ENCODE assay signal across 25 cellular contexts in genomic region chr14:78857974-78858373, GRCh38.
"Had no signal": no experiment of that assay in that cellular context is flagged by ENCODE, and none has a peak within 500 bp of the region (broad histone marks: within the 10 kb centered on the region; RNA-seq: fewer than 3 reads in every experiment).

No MANE protein-coding gene starts in this region.

- H3K4me3 ChIP-seq: coronary artery, dorsolateral prefrontal cortex had no signal

- H3K9me3 Mint-ChIP-seq: activated CD4-positive, alpha-beta T cell treated with anti-CD3 and anti-CD28 coated beads, Interleukin-2, amount 10 ng/mL, durations not matched to agents 7 days and 5 days; activated CD8-positive, alpha-beta T cell treated with anti-CD3 and anti-CD28 coated beads for 36 hours; activated T-cell treated with anti-CD3 and anti-CD28 coated beads, Interleukin-2, amount 50 U/mL, for 4 hours; activated T-helper 17 cell treated with anti-CD3 and anti-CD28 coated beads, Interleukin-2, amount 50 U/mL, for 72 hours; central memory CD8-positive, alpha-beta T cell; dendritic cell treated with granulocyte-macrophage colony-stimulating factor and Interleukin-4, amounts not matched to agents 40 ng/mL and 50 ng/mL, for 4 days; endodermal cell had no signal

- H3K4me3 Mint-ChIP-seq: activated CD4-positive, alpha-beta T cell treated with anti-CD3 and anti-CD28 coated beads, Interleukin-2, amount 10 ng/mL, durations not matched to agents 7 days and 5 days; activated CD8-positive, alpha-beta T cell treated with anti-CD3 and anti-CD28 coated beads for 36 hours; activated naive CD8-positive, alpha-beta T cell; activated T-cell treated with anti-CD3 and anti-CD28 coated beads, Interleukin-2, amount 50 U/mL, for 4 hours; activated T-helper 17 cell treated with anti-CD3 and anti-CD28 coated beads, Interleukin-2, amount 50 U/mL, for 72 hours; central memory CD8-positive, alpha-beta T cell; dendritic cell treated with granulocyte-macrophage colony-stimulating factor and Interleukin-4, amounts not matched to agents 40 ng/mL and 50 ng/mL, for 4 days had no signal

- DNase-seq: activated CD4-positive, alpha-beta T cell treated with anti-CD3 and anti-CD28 coated beads for 1 hour; activated CD4-positive, alpha-beta T cell treated with anti-CD3 and anti-CD28 coated beads for 4 hours; activated CD4-positive, alpha-beta T cell treated with anti-CD3 and anti-CD28 coated beads, Interleukin-2, amount 10 ng/mL, durations not matched to agents 7 days and 5 days; activated CD4-positive, alpha-beta T cell treated with anti-CD3 and anti-CD28 coated beads, Interleukin-2, amount 50 U/mL, for 4 hours; activated CD8-positive, alpha-beta memory T cell treated with anti-CD3 and anti-CD28 coated beads for 24 hours; activated CD8-positive, alpha-beta T cell treated with anti-CD3 and anti-CD28 coated beads for 36 hours; activated effector memory CD4-positive, alpha-beta T cell treated with Interleukin-2 at 50 U/mL for 16 hours; activated gamma-delta T cell treated with Interleukin-2 at 50 U/mL for 16 hours; activated naive CD4-positive, alpha-beta T cell treated with anti-CD3 and anti-CD28 coated beads, Interleukin-2, amount 50 U/mL, for 16 hours; activated naive CD4-positive, alpha-beta T cell treated with Interleukin-2 at 50 U/mL for 16 hours; activated T-cell treated with anti-CD3 and anti-CD28 coated beads, Interleukin-2, amount 50 U/mL, for 4 hours; amniotic stem cell; anterior cingulate cortex; brain microvascular endothelial cell; dorsolateral prefrontal cortex; effector memory CD4-positive, alpha-beta T cell; endodermal cell; foreskin fibroblast; head of caudate nucleus; T-helper 2 cell had no signal

- H3K27ac ChIP-seq: brain microvascular endothelial cell, coronary artery, dorsolateral prefrontal cortex had no signal

- H3K27me3 ChIP-seq: brain microvascular endothelial cell, dorsolateral prefrontal cortex had no signal

- H3K36me3 Mint-ChIP-seq: activated naive CD8-positive, alpha-beta T cell had no signal

- H3K27me3 Mint-ChIP-seq: activated CD4-positive, alpha-beta T cell treated with anti-CD3 and anti-CD28 coated beads, Interleukin-2, amount 10 ng/mL, durations not matched to agents 7 days and 5 days; central memory CD8-positive, alpha-beta T cell; dendritic cell treated with granulocyte-macrophage colony-stimulating factor and Interleukin-4, amounts not matched to agents 40 ng/mL and 50 ng/mL, for 4 days had no signal

- H3K27ac Mint-ChIP-seq: activated CD4-positive, alpha-beta T cell treated with anti-CD3 and anti-CD28 coated beads, Interleukin-2, amount 10 ng/mL, durations not matched to agents 7 days and 5 days; activated CD8-positive, alpha-beta T cell treated with anti-CD3 and anti-CD28 coated beads for 36 hours; activated naive CD8-positive, alpha-beta T cell; activated T-helper 17 cell treated with anti-CD3 and anti-CD28 coated beads, Interleukin-2, amount 50 U/mL, for 72 hours; dendritic cell treated with granulocyte-macrophage colony-stimulating factor and Interleukin-4, amounts not matched to agents 40 ng/mL and 50 ng/mL, for 4 days; endodermal cell had no signal

- H3K36me3 ChIP-seq: brain microvascular endothelial cell had no signal

- H3K4me1 Mint-ChIP-seq: activated CD4-positive, alpha-beta T cell treated with anti-CD3 and anti-CD28 coated beads, Interleukin-2, amount 10 ng/mL, durations not matched to agents 7 days and 5 days; activated T-helper 17 cell treated with anti-CD3 and anti-CD28 coated beads, Interleukin-2, amount 50 U/mL, for 72 hours; central memory CD8-positive, alpha-beta T cell had no signal
